In the genomic region with DNA sequence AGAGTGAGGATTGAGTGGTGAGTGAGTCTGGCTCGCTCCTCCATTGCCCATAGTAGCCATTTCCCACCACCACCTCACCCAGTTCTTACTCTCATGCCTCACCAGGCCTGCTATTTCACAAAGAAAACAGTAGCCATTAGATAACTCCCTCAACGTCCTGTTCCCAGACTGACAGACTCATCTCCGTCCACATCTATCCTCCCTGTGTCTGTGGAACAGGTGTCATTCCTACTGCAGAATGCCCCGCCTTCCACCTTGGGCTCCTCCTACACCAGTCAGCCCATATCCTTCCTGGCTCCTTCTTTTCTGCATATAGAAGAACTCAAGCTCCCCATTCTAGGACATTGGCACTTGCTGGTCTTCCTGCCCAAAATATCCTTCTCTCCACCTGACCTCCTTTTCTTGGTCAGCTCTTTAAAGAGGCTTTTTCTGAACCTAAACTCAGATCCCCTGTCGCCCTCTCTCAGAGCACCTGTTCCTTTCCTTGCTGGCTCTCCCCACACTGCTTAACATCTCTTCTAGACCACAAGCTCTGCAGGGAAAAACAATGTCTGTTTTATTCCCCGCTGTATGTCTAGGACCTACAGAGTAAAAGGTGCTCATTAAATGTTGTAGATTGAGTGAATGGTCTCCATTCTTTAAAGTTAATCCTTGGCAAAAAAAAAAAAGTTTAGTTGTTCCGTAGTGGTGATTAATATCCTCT, we compare ENCODE assay signal across 16 cellular contexts. TPM values are rescaled to one million over a fixed set of nuclear protein-coding genes. Genes with fewer than 3 reads are reported as not detected.
A peak's percentile ranks its signal among the peaks of the same experiment; 100 is the strongest.
DNase-seq lines count a peak whose midpoint lies in the region; ATAC-seq, FAIRE-seq and TF ChIP-seq lines count a peak whose summit lies in the region.
"Had no signal": no experiment of that assay in that cellular context is flagged by ENCODE, and none has a peak within 500 bp of the region (broad histone marks: within the 10 kb centered on the region; RNA-seq: fewer than 3 reads in every experiment).

No MANE protein-coding gene starts in this region.

- peaks cover 27% of the 10 kb centered on the region for H3K36me3 Mint-ChIP-seq in CD4-positive, CD25-positive, alpha-beta regulatory T cell
- peaks cover 65% of the 10 kb centered on the region for H3K36me3 Mint-ChIP-seq in activated CD4-positive, alpha-beta memory T cell treated with anti-CD3 and anti-CD28 coated beads, Interleukin-2, amount 10 ng/mL, durations not matched to agents 7 days and 5 days (ENCODE audit: low read depth)
- peaks cover 22% of the 10 kb centered on the region for H3K36me3 Mint-ChIP-seq in memory B cell

- peak overlapping the region; percentile 75 for H3K27ac ChIP-seq in CD4-positive, CD25-positive, alpha-beta regulatory T cell (ENCODE audit: insufficient read depth, low read length, poor library complexity, severe bottlenecking)
- H3K27ac ChIP-seq: brain microvascular endothelial cell, HL-60 had no signal

- 0 out of 2 replicates have a peak, but pooled peaks have one; percentile 31 for TF ChIP-seq POLR2A in GM12891 (IDR thresholded peaks at IDR 0.05; ENCODE audit: low read depth, low read length)

- no peaks in the 10 kb centered on the region for H3K9me3 ChIP-seq in CD4-positive, CD25-positive, alpha-beta regulatory T cell (ENCODE audit: control insufficient read depth in 2 of 2, low read length in 2 of 2)

- H3K27me3 Mint-ChIP-seq in CD4-positive, CD25-positive, alpha-beta regulatory T cell, result no peaks in the 10 kb centered on the region
- no peaks in the 10 kb centered on the region for H3K27me3 Mint-ChIP-seq in activated CD4-positive, alpha-beta memory T cell treated with anti-CD3 and anti-CD28 coated beads, Interleukin-2, amount 10 ng/mL, durations not matched to agents 7 days and 5 days
- no peaks in the 10 kb centered on the region for H3K27me3 Mint-ChIP-seq in memory B cell

- peaks cover 95% of the 10 kb centered on the region for H3K4me1 ChIP-seq in CD4-positive, CD25-positive, alpha-beta regulatory T cell (ENCODE audit: control insufficient read depth, insufficient read depth, low read length, poor library complexity, severe bottlenecking)

- peak; percentile 68 for FAIRE-seq in GM12891 (lab: Jason Lieb, UNC)
- FAIRE-seq: urothelium cell line had no signal

- no peaks in the 10 kb centered on the region for H3K27me3 ChIP-seq in CD4-positive, CD25-positive, alpha-beta regulatory T cell (ENCODE audit: control insufficient read depth, insufficient read depth, low read length)
- H3K27me3 ChIP-seq: brain microvascular endothelial cell had no signal

- no peak for ATAC-seq in CD4-positive, CD25-positive, alpha-beta regulatory T cell (ENCODE audit: low read depth in 2 of 2)
- ATAC-seq in memory B cell (ENCODE audit: low read depth) (no peak), HG03378 (IDR thresholded peaks at IDR 0.05; ENCODE audit: unreplicated experiment) (no peak)
- ATAC-seq: SK-N-SH treated with all-trans-retinoic acid at 6 μM for 48 hours had no signal

- no peak for DNase-seq in CD4-positive, CD25-positive, alpha-beta regulatory T cell
- DNase-seq in GM12891 (ENCODE audit: insufficient read length, low spot score) (no peak), memory B cell (ENCODE audit: low spot score in 2 of 2) (no peak), NCI-H774 (lab: John Stamatoyannopoulos, UW) (no peak), ureter (ENCODE audit: low spot score) (no peak), NCI-H82 (lab: John Stamatoyannopoulos, UW) (no peak)
- no peak for DNase-seq in activated CD4-positive, alpha-beta memory T cell treated with anti-CD3 and anti-CD28 coated beads, Interleukin-2, amount 10 ng/mL, durations not matched to agents 7 days and 5 days
- DNase-seq: brain microvascular endothelial cell, C1 segment of cervical spinal cord, NCI-H1048, NCI-H526 had no signal

- peak overlapping the region; percentile 93 to 97 (median 95) for H3K27ac Mint-ChIP-seq in CD4-positive, CD25-positive, alpha-beta regulatory T cell
- H3K27ac Mint-ChIP-seq in activated CD4-positive, alpha-beta memory T cell treated with anti-CD3 and anti-CD28 coated beads, Interleukin-2, amount 10 ng/mL, durations not matched to agents 7 days and 5 days, result peak overlapping the region; percentile 88
- peak overlapping the region; percentile 93 for H3K27ac Mint-ChIP-seq in memory B cell

- H3K4me3 Mint-ChIP-seq in CD4-positive, CD25-positive, alpha-beta regulatory T cell, result peak overlapping the region; percentile 12 to 79 (median 72)
- H3K4me3 Mint-ChIP-seq in activated CD4-positive, alpha-beta memory T cell treated with anti-CD3 and anti-CD28 coated beads, Interleukin-2, amount 10 ng/mL, durations not matched to agents 7 days and 5 days, result peak overlapping the region; percentile 94
- H3K4me3 Mint-ChIP-seq in memory B cell, result peak overlapping the region; percentile 87
- H3K4me3 Mint-ChIP-seq: mesothelial cell of epicardium had no signal

- POLR2A ChIA-PET in activated CD4-positive, alpha-beta memory T cell treated with anti-CD3 and anti-CD28 coated beads, Interleukin-2, amount 10 ng/mL, durations not matched to agents 7 days and 5 days (lab: Charles Lee), result interaction anchor here (0.6 to 19.6 kb wide), 7 partner anchors 9 to 84 kb away, joined by 3 to 779 read pairs (median 5); no protein-coding TSS in a partner anchor

- H3K36me3 ChIP-seq in CD4-positive, CD25-positive, alpha-beta regulatory T cell (ENCODE audit: control insufficient read depth, insufficient read depth, low read length), result peaks cover 10% of the 10 kb centered on the region
- H3K36me3 ChIP-seq: brain microvascular endothelial cell had no signal

- peaks cover 0 to 2% (median 0%) of the 10 kb centered on the region in 7 donors for H3K9me3 Mint-ChIP-seq in CD4-positive, CD25-positive, alpha-beta regulatory T cell
- no peaks in the 10 kb centered on the region for H3K9me3 Mint-ChIP-seq in activated CD4-positive, alpha-beta memory T cell treated with anti-CD3 and anti-CD28 coated beads, Interleukin-2, amount 10 ng/mL, durations not matched to agents 7 days and 5 days
- no peaks in the 10 kb centered on the region for H3K9me3 Mint-ChIP-seq in memory B cell
- H3K9me3 Mint-ChIP-seq: mesothelial cell of epicardium had no signal

- CTCF ChIA-PET in activated CD4-positive, alpha-beta memory T cell treated with anti-CD3 and anti-CD28 coated beads, Interleukin-2, amount 10 ng/mL, durations not matched to agents 7 days and 5 days (lab: Charles Lee), result interaction anchor here (1.1 to 5.2 kb wide), 4 partner anchors 18 to 371 kb away, joined by 3 to 26 read pairs (median 3); a partner anchor contains a TSS

- peak overlapping the region; percentile 87 for H3K4me3 ChIP-seq in CD4-positive, CD25-positive, alpha-beta regulatory T cell (ENCODE audit: low read depth, low read length)

- peaks cover 60 to 96% (median 87%) of the 10 kb centered on the region in 4 donors for H3K4me1 Mint-ChIP-seq in CD4-positive, CD25-positive, alpha-beta regulatory T cell
- peaks cover 90% of the 10 kb centered on the region for H3K4me1 Mint-ChIP-seq in activated CD4-positive, alpha-beta memory T cell treated with anti-CD3 and anti-CD28 coated beads, Interleukin-2, amount 10 ng/mL, durations not matched to agents 7 days and 5 days
- H3K4me1 Mint-ChIP-seq in memory B cell, result peaks cover 66% of the 10 kb centered on the region

TF ChIP-seq in GM12891, 5 proteins besides CTCF, POLR2A, EP300 and RAD21:
- no peak for TF ChIP-seq PAX5 (IDR thresholded peaks at IDR 0.05; ENCODE audit: insufficient read depth, low read length, severe bottlenecking)
- TF ChIP-seq SPI1 (IDR thresholded peaks at IDR 0.05; ENCODE audit: low read depth, low read length), result no peak
- no peak for TF ChIP-seq POLR2AphosphoS5 (IDR thresholded peaks at IDR 0.05; ENCODE audit: low read depth, low read length)
- TF ChIP-seq POU2F2 (IDR thresholded peaks at IDR 0.05; ENCODE audit: low read depth, low read length), result no peak
- no peak for TF ChIP-seq TAF1 (IDR thresholded peaks at IDR 0.05; ENCODE audit: low read depth, low read length)
TF ChIP-seq in GM12891: peak in this region for 0.

RNA-seq across cellular contexts. Expression of a gene that starts 3.2 kb away (rescaled TPM):
- total RNA-seq in CD4-positive, CD25-positive, alpha-beta regulatory T cell, result 120 TPM
- polyA plus RNA-seq in CD4-positive, CD25-positive, alpha-beta regulatory T cell, result 100 to 1,000 TPM; 183 to 244 (median 202) TPM
- polyA plus RNA-seq in GM12891 (2012; ENCODE audit: low read depth, missing spikeins), result 82.8 TPM
- 100 to 1,000 TPM; 161 to 163 TPM for total RNA-seq in activated CD4-positive, alpha-beta memory T cell treated with anti-CD3 and anti-CD28 coated beads, Interleukin-2, amount 10 ng/mL, durations not matched to agents 7 days and 5 days
- total RNA-seq in ureter, result 25.3 TPM
